9 cellular contexts compared by ENCODE assay signal in the genomic region with DNA sequence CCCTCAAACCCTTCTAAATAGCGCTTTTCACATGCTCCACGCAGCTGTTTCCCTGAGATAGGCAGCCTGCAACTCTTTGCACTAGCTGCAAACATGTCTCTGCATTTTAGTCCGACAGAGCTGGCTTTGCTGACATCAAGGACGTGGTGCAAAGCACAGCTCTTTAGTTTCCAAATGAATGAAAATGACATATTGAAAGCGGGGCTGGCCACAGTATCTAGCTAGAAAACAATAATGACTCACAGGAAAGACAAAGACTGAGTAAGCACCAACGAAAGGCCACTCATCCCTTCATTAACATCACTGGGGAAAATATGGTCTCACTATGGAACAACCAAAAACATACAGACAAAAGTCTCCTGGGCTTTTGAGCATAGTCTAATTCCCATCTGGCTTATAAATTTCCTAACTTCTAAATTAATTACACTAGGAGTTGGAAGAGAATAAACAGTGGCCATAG. TPM values are rescaled to one million over a fixed set of nuclear protein-coding genes. Genes with fewer than 3 reads are reported as not detected.
DNase-seq lines count a peak whose midpoint lies in the region; ATAC-seq and TF ChIP-seq lines count a peak whose summit lies in the region.
"Had no signal": no experiment of that assay in that cellular context is flagged by ENCODE, and none has a peak within 500 bp of the region (broad histone marks: within the 10 kb centered on the region; RNA-seq: fewer than 3 reads in every experiment).

No MANE protein-coding gene starts in this region.

- WGBS in mesendoderm (ENCODE audit: extremely low coverage, insufficient coverage, low lambda C conversion rate): no CpG with 5 or more reads among the region's 6 CpGs

- no peak overlapping the region for H4K8ac ChIP-seq in mesendoderm (ENCODE audit: low read depth, low read length)

- CTCF ChIA-PET in AG04450 (lab: Charles Lee): interaction anchor here (0.9 kb wide), 1 partner anchor 139 kb away, joined by 3 read pairs; no protein-coding TSS in a partner anchor
- CTCF ChIA-PET in activated CD4-positive, alpha-beta memory T cell treated with anti-CD3 and anti-CD28 coated beads, Interleukin-2, amount 10 ng/mL, durations not matched to agents 7 days and 5 days (lab: Charles Lee): interaction anchor here (0.6 to 1.4 kb wide), 2 partner anchors 15 to 1670 kb away, joined by 3 to 8 read pairs; partner anchors contain the start of gene ZC3H12C

- H3K4me3 ChIP-seq in AG04450 (ENCODE audit: low read depth, low read length): no peak overlapping the region
- H3K4me3 ChIP-seq in mesendoderm (ENCODE audit: low read length): no peak overlapping the region

- H2BK15ac ChIP-seq in mesendoderm (replicated peaks; ENCODE audit: low read depth): no peak overlapping the region

- no peak overlapping the region for H3K4me2 ChIP-seq in mesendoderm (ENCODE audit: low read length)

- no peak overlapping the region for H3K9ac ChIP-seq in mesendoderm (ENCODE audit: low read length)

- H3K4me1 Mint-ChIP-seq in activated CD4-positive, alpha-beta memory T cell treated with anti-CD3 and anti-CD28 coated beads, Interleukin-2, amount 10 ng/mL, durations not matched to agents 7 days and 5 days: peaks cover 38% of the 10 kb centered on the region
- H3K4me1 Mint-ChIP-seq: central memory CD8-positive, alpha-beta T cell had no signal

- DNase-seq in AG04450 (ENCODE audit: low read depth, low spot score): no peak
- DNase-seq in activated CD4-positive, alpha-beta memory T cell treated with anti-CD3 and anti-CD28 coated beads, Interleukin-2, amount 10 ng/mL, durations not matched to agents 7 days and 5 days: peak; percentile 65
- DNase-seq in mesendoderm: peak; percentile 28
- DNase-seq in HT-29 (ENCODE audit: low spot score): no peak
- no peak for DNase-seq in activated CD4-positive, CD25-positive, alpha-beta regulatory T cell treated with anti-CD3 and anti-CD28 coated beads, Interleukin-2, amount 50 U/mL, for 72 hours
- no peak for DNase-seq in cerebellar nuclear complex (lab: John Stamatoyannopoulos, UW)

- H3K18ac ChIP-seq in mesendoderm (ENCODE audit: low read length): no peak overlapping the region

- H2AK5ac ChIP-seq in mesendoderm (ENCODE audit: low read length): no peak overlapping the region

- peak overlapping the region; percentile 39 for H3K27ac ChIP-seq in AG04450 (ENCODE audit: low read depth, low read length)
- H3K27ac ChIP-seq in mesendoderm (ENCODE audit: low read depth, low read length): no peak overlapping the region

- no peaks in the 10 kb centered on the region for H3K79me2 ChIP-seq in mesendoderm (ENCODE audit: control insufficient read depth, insufficient read depth, low read length)

- H3K36me3 Mint-ChIP-seq in activated CD4-positive, alpha-beta memory T cell treated with anti-CD3 and anti-CD28 coated beads, Interleukin-2, amount 10 ng/mL, durations not matched to agents 7 days and 5 days (ENCODE audit: low read depth): peaks cover 19% of the 10 kb centered on the region

- no peak overlapping the region for H3K4me3 Mint-ChIP-seq in activated CD4-positive, alpha-beta memory T cell treated with anti-CD3 and anti-CD28 coated beads, Interleukin-2, amount 10 ng/mL, durations not matched to agents 7 days and 5 days
- H3K4me3 Mint-ChIP-seq: central memory CD8-positive, alpha-beta T cell had no signal

- H2BK120ac ChIP-seq in mesendoderm (ENCODE audit: low read depth, low read length): no peak overlapping the region

- peak overlapping the region; percentile 93 for H3K23ac ChIP-seq in mesendoderm (ENCODE audit: low read length)

- no peak for TF ChIP-seq CTCF in AG04450 (IDR thresholded peaks at IDR 0.05; ENCODE audit: low read depth, low read length)

- H3K36me3 ChIP-seq in mesendoderm (ENCODE audit: control insufficient read depth, insufficient read depth, low read length): no peaks in the 10 kb centered on the region

- H3K27ac Mint-ChIP-seq in activated CD4-positive, alpha-beta memory T cell treated with anti-CD3 and anti-CD28 coated beads, Interleukin-2, amount 10 ng/mL, durations not matched to agents 7 days and 5 days: peak overlapping the region; percentile 92

- peaks cover 7% of the 10 kb centered on the region for H3K4me1 ChIP-seq in mesendoderm (ENCODE audit: control insufficient read depth, low read depth, low read length)

- H4K5ac ChIP-seq in mesendoderm (ENCODE audit: low read length): no peak overlapping the region

- POLR2A ChIA-PET in AG04450 (lab: Yijun Ruan, JAX): interaction anchor here (1.3 kb wide), 1 partner anchor 9 kb away, joined by 3 read pairs; no protein-coding TSS in a partner anchor
- POLR2A ChIA-PET in activated CD4-positive, alpha-beta memory T cell treated with anti-CD3 and anti-CD28 coated beads, Interleukin-2, amount 10 ng/mL, durations not matched to agents 7 days and 5 days (lab: Charles Lee): interaction anchor here (0.6 to 1.0 kb wide), 3 partner anchors 8 to 219 kb away, joined by 3 to 4 read pairs (median 3); partner anchors contain the start of gene RDX

- H3K79me1 ChIP-seq in mesendoderm (ENCODE audit: low read length): no peaks in the 10 kb centered on the region

- H3K4ac ChIP-seq in mesendoderm (ENCODE audit: low read depth, low read length): no peak overlapping the region

- peaks cover 11% of the 10 kb centered on the region for H3K9me3 Mint-ChIP-seq in activated CD4-positive, alpha-beta memory T cell treated with anti-CD3 and anti-CD28 coated beads, Interleukin-2, amount 10 ng/mL, durations not matched to agents 7 days and 5 days
- H3K9me3 Mint-ChIP-seq: central memory CD8-positive, alpha-beta T cell had no signal

- H3K27me3 ChIP-seq in AG04450 (ENCODE audit: control insufficient read depth, insufficient read depth, low read length): no peaks in the 10 kb centered on the region
- H3K27me3 ChIP-seq in mesendoderm (ENCODE audit: insufficient read depth, low read length, poor library complexity): peaks cover 2% of the 10 kb centered on the region

- ATAC-seq in GM19035 (IDR thresholded peaks at IDR 0.05; ENCODE audit: unreplicated experiment) (peak; percentile 95), HG03066 (IDR thresholded peaks at IDR 0.05; ENCODE audit: low read depth, unreplicated experiment) (peak; percentile 88)

- peaks cover 4% of the 10 kb centered on the region; the same call in 1 of the 2 replicates for H3K9me3 ChIP-seq in AG04450 (ENCODE audit: control insufficient read depth, insufficient read depth, low read length)

- H3K27me3 Mint-ChIP-seq in activated CD4-positive, alpha-beta memory T cell treated with anti-CD3 and anti-CD28 coated beads, Interleukin-2, amount 10 ng/mL, durations not matched to agents 7 days and 5 days: peaks cover 16% of the 10 kb centered on the region

- H2BK5ac ChIP-seq in mesendoderm (ENCODE audit: low read length): no peak overlapping the region

- peak overlapping the region; percentile 78 for H3K56ac ChIP-seq in mesendoderm (ENCODE audit: low read length)

RNA-seq across cellular contexts. Expression of gene ZC3H12C, which starts 15.3 kb away (rescaled TPM):
- polyA plus RNA-seq in AG04450 (2011; rRNA removed): 9.3 and 10.9 TPM in 2 replicates
- polyA minus RNA-seq in AG04450 (2011; rRNA and poly(A)+ RNA removed): 14.1 and 16.1 TPM in 2 replicates
- total RNA-seq in activated CD4-positive, alpha-beta memory T cell treated with anti-CD3 and anti-CD28 coated beads, Interleukin-2, amount 10 ng/mL, durations not matched to agents 7 days and 5 days: 1 to 10 TPM; 3.8 to 4.1 TPM
- 0.84 TPM for polyA plus RNA-seq in mesendoderm (2013, experiment 1 of 2)
- 0.83 TPM for polyA plus RNA-seq in mesendoderm (2013, experiment 2 of 2)
- total RNA-seq in HT-29 (2014; rRNA removed; shearing (Covaris generic)): 0.43 and 0.55 TPM in 2 replicates

Comparison
In these comparisons a context has a peak if more than half of its experiments do, and no peak if none do; other contexts are left out.
1. DNase-seq: peak in activated CD4-positive, alpha-beta memory T cell treated with anti-CD3 and anti-CD28 coated beads, Interleukin-2, amount 10 ng/mL, durations not matched to agents 7 days and 5 days (single experiment) and mesendoderm (single experiment); none in AG04450 (single experiment), HT-29 (single experiment), activated CD4-positive, CD25-positive, alpha-beta regulatory T cell treated with anti-CD3 and anti-CD28 coated beads, Interleukin-2, amount 50 U/mL, for 72 hours (single experiment) and cerebellar nuclear complex (0 of 2).